Comparison of ENCODE assay signal across 8 cellular contexts in genomic region chr1:16082283-16083038, GRCh38. TPM values are rescaled to one million over a fixed set of nuclear protein-coding genes. Genes with fewer than 3 reads are reported as not detected.
DNase-seq lines count a peak whose midpoint lies in the region; ATAC-seq, FAIRE-seq and TF ChIP-seq lines count a peak whose summit lies in the region.

No MANE protein-coding gene starts in this region.

- H3K36me3 ChIP-seq in pancreas, result no peaks in the 10 kb centered on the region

- peak; percentile 74 for TF ChIP-seq CTCF in GM13976 (IDR thresholded peaks at IDR 0.05; ENCODE audit: borderline replicate concordance, control extremely low read depth, extremely low read depth, insufficient read depth, missing control alignments)
- TF ChIP-seq CTCF in fibroblast of pulmonary artery (IDR thresholded peaks at IDR 0.05; ENCODE audit: low read length, missing control alignments), result peak; percentile 98
- TF ChIP-seq CTCF in pancreas (IDR thresholded peaks at IDR 0.05), result peak; percentile 82 to 90 (median 86)

- in situ Hi-C loops in GM13976 (cut with MboI; ENCODE audit: low sequenced_read_pairs, unreplicated experiment), result loop anchor here (5.0 to 25.0 kb wide), 2 partner anchors 105 to 280 kb away; partner anchors contain the start of genes FBXO42 and SZRD1

- TF ChIP-seq POLR2A in H54 (IDR thresholded peaks at IDR 0.05; ENCODE audit: low read depth, low read length), result no peak

- no peaks in the 10 kb centered on the region for H3K9me3 ChIP-seq in pancreas

- DNase-seq in AG08395 (ENCODE audit: low spot score) (peak; percentile 81), GM13976 (ENCODE audit: low spot score) (peak; percentile 86), OCI-M1 (lab: John Stamatoyannopoulos, UW) (peak; percentile 78), fibroblast of pulmonary artery (ENCODE audit: low read depth) (peak; percentile 72), pancreas (peak in 4 of 6 donors; percentile 76 to 86 (median 80)), H54 (ENCODE audit: insufficient read length, low spot score) (no peak), cerebellar nuclear complex (lab: John Stamatoyannopoulos, UW) (no peak)
- peak; percentile 81 to 82 for DNase-seq in activated T-cell treated with anti-CD3 and anti-CD28 coated beads, Interleukin-2, amount 50 U/mL, for 48 hours

- ATAC-seq in pancreas, result peak; percentile 42 to 75 (median 69)

- intact Hi-C loops in pancreas (cut with DNase I), result loop anchor here in 1 of 3 donors (2.0 kb wide), 1 partner anchor 106 kb away; no protein-coding TSS in a partner anchor

- WGBS in pancreas, 2 donors, result 60 to 70% methylated on average over 9 of the region's 9 CpGs

- H3K27me3 ChIP-seq in pancreas, result no peaks in the 10 kb centered on the region

- no peak overlapping the region for H3K27ac ChIP-seq in pancreas

- H3K4me1 ChIP-seq in pancreas, result no peaks in the 10 kb centered on the region

- H3K4me3 ChIP-seq in fibroblast of pulmonary artery (replicated peaks; ENCODE audit: low read depth, low read length), result no peak overlapping the region
- no peak overlapping the region for H3K4me3 ChIP-seq in pancreas

- FAIRE-seq in pancreas (lab: Jason Lieb, UNC) (no peak), H54 (lab: Jason Lieb, UNC) (no peak)

RNA-seq across cellular contexts. Expression of gene FAM131C, which starts 9.0 kb away (rescaled TPM):
- total RNA-seq in pancreas, result 1 to 10 TPM in 3 of 6 donors, under 1 TPM in 3; 0.31 to 1.9 (median 1.2) TPM
- polyA plus RNA-seq in pancreas, result 10 to 100 TPM in 1 of 2 donors, 1 to 10 TPM in 1; 5.9 to 13.5 TPM

RNA-seq across cellular contexts. Expression of gene CLCNKB, which starts 38.9 kb away (rescaled TPM):
- total RNA-seq in pancreas, result 1 to 10 TPM in 1 of 6 donors, under 1 TPM in 5; 0.54 to 1.6 (median 0.74) TPM
- polyA plus RNA-seq in pancreas, result 1 to 10 TPM; 1.5 to 1.7 TPM

Comparison
In these comparisons a context has a peak if more than half of its experiments do, and no peak if none do; other contexts are left out.
1. DNase-seq: peak in AG08395 (single experiment), GM13976 (single experiment), OCI-M1 (single experiment), activated T-cell treated with anti-CD3 and anti-CD28 coated beads, Interleukin-2, amount 50 U/mL, for 48 hours (2 of 2), fibroblast of pulmonary artery (single experiment) and pancreas (4 of 6); none in H54 (single experiment) and cerebellar nuclear complex (0 of 2).
2. Peak in every context shown above with its lines, with median percentiles within 50 percentile points of each other: CTCF ChIP-seq.